Comparison of ENCODE assay signal across 10 cellular contexts in the genomic region with DNA sequence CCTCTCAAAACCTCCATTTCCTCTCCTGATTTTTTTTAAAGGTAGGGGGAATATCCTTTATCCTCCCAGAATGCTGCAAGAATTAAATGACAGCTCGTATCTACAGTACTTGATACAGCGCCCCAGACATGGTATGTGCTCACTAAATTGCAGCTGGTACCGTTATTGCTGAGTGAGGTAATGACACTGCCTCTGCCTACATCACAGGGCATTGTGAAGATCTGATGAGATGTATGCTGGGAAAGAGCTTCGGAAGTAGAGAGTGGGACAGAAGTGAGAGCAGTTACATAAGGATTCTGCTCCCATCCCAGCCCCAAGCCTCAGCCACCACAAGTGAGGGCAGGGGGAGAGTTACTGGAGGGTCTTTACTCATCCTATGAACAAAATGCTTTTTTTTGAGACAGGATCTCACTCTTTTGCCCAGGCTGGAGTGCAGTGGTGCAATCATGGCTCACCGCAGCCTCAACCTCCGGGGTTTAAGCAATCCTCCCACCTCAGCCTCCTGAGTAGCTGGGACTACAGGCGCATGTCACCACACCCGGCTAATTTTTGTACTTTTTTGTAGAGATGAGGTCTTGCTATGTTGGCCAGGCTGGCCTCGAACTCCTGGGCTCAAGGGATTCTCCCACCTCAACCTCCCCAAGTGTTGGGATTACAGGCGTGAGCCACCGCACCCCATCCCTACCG. TPM values are rescaled to one million over a fixed set of nuclear protein-coding genes. Genes with fewer than 3 reads are reported as not detected.
DNase-seq lines count a peak whose midpoint lies in the region; ATAC-seq and TF ChIP-seq lines count a peak whose summit lies in the region.
"Had no signal": no experiment of that assay in that cellular context is flagged by ENCODE, and none has a peak within 500 bp of the region (broad histone marks: within the 10 kb centered on the region; RNA-seq: fewer than 3 reads in every experiment).

No MANE protein-coding gene starts in this region.

- no peaks in the 10 kb centered on the region for H4K20me1 ChIP-seq in fibroblast of lung (ENCODE audit: control insufficient read depth, extremely low read depth, insufficient read depth, low read length)
- peaks cover 65% of the 10 kb centered on the region for H4K20me1 ChIP-seq in smooth muscle cell (ENCODE audit: low read depth)

- H3K4me1 ChIP-seq in fibroblast of lung (ENCODE audit: control insufficient read depth, extremely low read depth, insufficient read depth, low read length) (peaks cover 4% of the 10 kb centered on the region), smooth muscle cell (ENCODE audit: low read depth) (peaks cover 8% of the 10 kb centered on the region)

- no peaks in the 10 kb centered on the region for H3K9me3 ChIP-seq in SK-N-MC (ENCODE audit: low read depth, low read length)
- no peaks in the 10 kb centered on the region for H3K9me3 ChIP-seq in fibroblast of lung (ENCODE audit: control insufficient read depth, insufficient read depth, low read depth, low read length)
- no peaks in the 10 kb centered on the region for H3K9me3 ChIP-seq in smooth muscle cell (replicated peaks; ENCODE audit: low read depth)
- H3K9me3 ChIP-seq: SJCRH30 had no signal

- H3K27me3 ChIP-seq in fibroblast of lung (ENCODE audit: control insufficient read depth, insufficient read depth, low read length) (no peaks in the 10 kb centered on the region), smooth muscle cell (ENCODE audit: low read depth) (no peaks in the 10 kb centered on the region)
- H3K27me3 ChIP-seq: SJCRH30 had no signal

- H3K79me2 ChIP-seq in fibroblast of lung (ENCODE audit: control insufficient read depth, insufficient read depth, low read length) (peaks cover 73% of the 10 kb centered on the region), smooth muscle cell (ENCODE audit: low read depth) (peaks cover 73% of the 10 kb centered on the region)

- peaks cover 52% of the 10 kb centered on the region for H3K4me1 Mint-ChIP-seq in activated CD8-positive, alpha-beta memory T cell treated with anti-CD3 and anti-CD28 coated beads, Interleukin-2, amount 10 ng/mL, durations not matched to agents 7 days and 5 days

- H3F3A ChIP-seq in smooth muscle cell (ENCODE audit: low read depth) = no peaks in the 10 kb centered on the region

- no peaks in the 10 kb centered on the region for H3K27me3 Mint-ChIP-seq in activated CD8-positive, alpha-beta memory T cell treated with anti-CD3 and anti-CD28 coated beads, Interleukin-2, amount 10 ng/mL, durations not matched to agents 7 days and 5 days

- peak overlapping the region; percentile 94 for H3K4me3 Mint-ChIP-seq in activated CD8-positive, alpha-beta memory T cell treated with anti-CD3 and anti-CD28 coated beads, Interleukin-2, amount 10 ng/mL, durations not matched to agents 7 days and 5 days

- no peak for ATAC-seq in activated CD8-positive, alpha-beta memory T cell treated with anti-CD3 and anti-CD28 coated beads, Interleukin-2, amount 10 ng/mL, durations not matched to agents 7 days and 5 days

- peaks cover 5% of the 10 kb centered on the region for H3K36me3 Mint-ChIP-seq in activated CD8-positive, alpha-beta memory T cell treated with anti-CD3 and anti-CD28 coated beads, Interleukin-2, amount 10 ng/mL, durations not matched to agents 7 days and 5 days

- CTCF ChIA-PET in activated CD8-positive, alpha-beta memory T cell treated with anti-CD3 and anti-CD28 coated beads, Interleukin-2, amount 10 ng/mL, durations not matched to agents 7 days and 5 days (lab: Charles Lee) = interaction anchor here (1.4 to 2.4 kb wide), 5 partner anchors 10 to 96 kb away, joined by 3 to 11 read pairs (median 9); no protein-coding TSS in a partner anchor

- H3K4me3 ChIP-seq in SK-N-MC = peak overlapping the region; percentile 82
- H3K4me3 ChIP-seq in fibroblast of lung (replicated peaks in 1 of 4; ENCODE audit: control extremely low read depth in 1 of 4, insufficient read depth in 1 of 4, low read depth in 3 of 4, low read length in 4 of 4) = peak overlapping the region in 1 of 4 experiments; percentile 90
- no peak overlapping the region for H3K4me3 ChIP-seq in smooth muscle cell

- H2AFZ ChIP-seq in fibroblast of lung (ENCODE audit: low read length) (no peak overlapping the region), smooth muscle cell (ENCODE audit: low read depth) (no peak overlapping the region)

- peak overlapping the region; percentile 35 for H3K4me2 ChIP-seq in fibroblast of lung (ENCODE audit: extremely low read depth, insufficient read depth, low read length)
- peak overlapping the region; percentile 99 for H3K4me2 ChIP-seq in smooth muscle cell

- no peak for DNase-seq in activated CD8-positive, alpha-beta memory T cell treated with anti-CD3 and anti-CD28 coated beads, Interleukin-2, amount 10 ng/mL, durations not matched to agents 7 days and 5 days
- DNase-seq in activated CD8-positive, alpha-beta memory T cell treated with anti-CD3 and anti-CD28 coated beads, Interleukin-2, amount 50 U/mL, for 48 hours = no peak
- DNase-seq in SK-N-MC (ENCODE audit: low read depth, low spot score) (no peak), fibroblast of lung (ENCODE audit: low read depth in 2 of 2) (no peak), smooth muscle cell (lab: John Stamatoyannopoulos, UW; ENCODE audit: unreplicated experiment) (no peak), activated gamma-delta T cell (lab: John Stamatoyannopoulos, UW) (no peak), mucosa of gallbladder (ENCODE audit: low spot score) (no peak)
- DNase-seq in stimulated activated CD4-positive, alpha-beta T cell treated with anti-CD3 and anti-CD28 coated beads, Interleukin-1b, Interleukin-23, amount 100 ng/mL, for 48 hours = no peak
- DNase-seq: NCI-H1092 treated with DMSO at 0.1 percent for 48 hours, SJCRH30 had no signal

- H3K36me3 ChIP-seq in SK-N-MC (ENCODE audit: insufficient read depth, low read length) = peaks cover 13% of the 10 kb centered on the region
- no peaks in the 10 kb centered on the region for H3K36me3 ChIP-seq in fibroblast of lung (ENCODE audit: control insufficient read depth, insufficient read depth, low read length)
- no peaks in the 10 kb centered on the region for H3K36me3 ChIP-seq in smooth muscle cell (ENCODE audit: low read depth)

- H3K27ac ChIP-seq in SK-N-MC = no peak overlapping the region
- H3K27ac ChIP-seq in fibroblast of lung (ENCODE audit: insufficient read depth, low read length) = no peak overlapping the region
- H3K27ac ChIP-seq in smooth muscle cell (ENCODE audit: low read depth) = no peak overlapping the region
- H3K27ac ChIP-seq: SJCRH30 had no signal

- H3K9ac ChIP-seq in SK-N-MC (ENCODE audit: insufficient read length) (no peak overlapping the region), fibroblast of lung (ENCODE audit: insufficient read depth, low read length) (no peak overlapping the region), smooth muscle cell (ENCODE audit: low read depth) (no peak overlapping the region)

- H3K27ac Mint-ChIP-seq in activated CD8-positive, alpha-beta memory T cell treated with anti-CD3 and anti-CD28 coated beads, Interleukin-2, amount 10 ng/mL, durations not matched to agents 7 days and 5 days = peak overlapping the region; percentile 40

- no peaks in the 10 kb centered on the region for H3K9me3 Mint-ChIP-seq in activated CD8-positive, alpha-beta memory T cell treated with anti-CD3 and anti-CD28 coated beads, Interleukin-2, amount 10 ng/mL, durations not matched to agents 7 days and 5 days (ENCODE audit: low read depth)

- 88% methylated on average over 12 of the region's 12 CpGs for WGBS in smooth muscle cell (ENCODE audit: low lambda C conversion rate)

- TF ChIP-seq CTCF in fibroblast of lung (conservative IDR thresholded peaks at IDR 0.05 in 1 of 2, IDR thresholded peaks at IDR 0.05 in 1 of 2; ENCODE audit: low read depth in 1 of 2, low read length in 2 of 2) (no peak), smooth muscle cell (IDR thresholded peaks at IDR 0.05; ENCODE audit: borderline replicate concordance, insufficient read depth, poor library complexity, severe bottlenecking) (no peak)

RNA-seq across cellular contexts. Expression of a gene that starts 1.7 kb away (rescaled TPM):
- 10 to 100 TPM; 16.3 to 17.7 TPM for total RNA-seq in activated CD8-positive, alpha-beta memory T cell treated with anti-CD3 and anti-CD28 coated beads, Interleukin-2, amount 10 ng/mL, durations not matched to agents 7 days and 5 days
- total RNA-seq in fibroblast of lung (9.8 and 12.2 TPM in 2 replicates), smooth muscle cell (13.8 and 35.2 TPM in 2 replicates), mucosa of gallbladder (16.3 TPM)
- polyA plus RNA-seq in fibroblast of lung (11.8 and 15.1 TPM in 2 replicates), smooth muscle cell (18.9 and 27.2 TPM in 2 replicates)
- 16.8 and 19.6 TPM in 2 replicates for polyA plus RNA-seq in fibroblast of lung (2012)
- polyA minus RNA-seq in fibroblast of lung (ENCODE audit: low replicate concordance) = 7.3 and 9.9 TPM in 2 replicates

RNA-seq across cellular contexts. Expression of a gene that starts 2.1 kb away (rescaled TPM):
- 10 to 100 TPM; 93.0 to 95.8 TPM for total RNA-seq in activated CD8-positive, alpha-beta memory T cell treated with anti-CD3 and anti-CD28 coated beads, Interleukin-2, amount 10 ng/mL, durations not matched to agents 7 days and 5 days
- 52.9 and 56.0 TPM in 2 replicates for total RNA-seq in fibroblast of lung
- 33.7 and 39.9 TPM in 2 replicates for polyA plus RNA-seq in fibroblast of lung
- polyA plus RNA-seq in fibroblast of lung (2012) = 49.4 and 56.7 TPM in 2 replicates
- 136 TPM in 2 replicates for polyA minus RNA-seq in fibroblast of lung (ENCODE audit: low replicate concordance)
- total RNA-seq in smooth muscle cell = 47.1 and 55.7 TPM in 2 replicates
- polyA plus RNA-seq in smooth muscle cell = 69.1 and 72.1 TPM in 2 replicates
- total RNA-seq in mucosa of gallbladder = 83.9 TPM

RNA-seq across cellular contexts. Expression of a gene that starts 27.2 kb away (rescaled TPM):
- total RNA-seq in activated CD8-positive, alpha-beta memory T cell treated with anti-CD3 and anti-CD28 coated beads, Interleukin-2, amount 10 ng/mL, durations not matched to agents 7 days and 5 days = 100 to 1,000 TPM; 147 to 187 TPM
- total RNA-seq in fibroblast of lung = 8.2 and 11.6 TPM in 2 replicates
- polyA plus RNA-seq in fibroblast of lung = 8.1 and 10.8 TPM in 2 replicates
- polyA plus RNA-seq in fibroblast of lung (2012) = 15.0 and 22.3 TPM in 2 replicates
- polyA minus RNA-seq in fibroblast of lung (ENCODE audit: low replicate concordance) = 30.1 and 48.5 TPM in 2 replicates
- 8.6 and 24.2 TPM in 2 replicates for total RNA-seq in smooth muscle cell
- polyA plus RNA-seq in smooth muscle cell = 34.6 and 45.9 TPM in 2 replicates
- total RNA-seq in mucosa of gallbladder = 61.5 TPM

RNA-seq across cellular contexts. Expression of a gene that starts 44.2 kb away (rescaled TPM):
- total RNA-seq in activated CD8-positive, alpha-beta memory T cell treated with anti-CD3 and anti-CD28 coated beads, Interleukin-2, amount 10 ng/mL, durations not matched to agents 7 days and 5 days = 100 to 1,000 TPM; 196 to 259 TPM
- total RNA-seq in fibroblast of lung (171 and 281 TPM in 2 replicates), smooth muscle cell (101 TPM in 2 replicates), mucosa of gallbladder (105 TPM)
- polyA plus RNA-seq in fibroblast of lung (107 and 114 TPM in 2 replicates), smooth muscle cell (224 and 231 TPM in 2 replicates)
- polyA plus RNA-seq in fibroblast of lung (2012) = 124 and 153 TPM in 2 replicates
- polyA minus RNA-seq in fibroblast of lung (ENCODE audit: low replicate concordance) = 345 and 412 TPM in 2 replicates
